ENCODE assay signal across 20 cellular contexts in genomic region chr22:24407884-24408283, GRCh38. TPM values are rescaled to one million over a fixed set of nuclear protein-coding genes. Genes with fewer than 3 reads are reported as not detected.
DNase-seq lines count a peak whose midpoint lies in the region; ATAC-seq and TF ChIP-seq lines count a peak whose summit lies in the region.
"Had no signal": no experiment of that assay in that cellular context is flagged by ENCODE, and none has a peak within 500 bp of the region (broad histone marks: within the 10 kb centered on the region; RNA-seq: fewer than 3 reads in every experiment).

No MANE protein-coding gene starts in this region.

- peaks cover 2% of the 10 kb centered on the region for H3F3A ChIP-seq in SK-N-SH (replicated peaks; ENCODE audit: insufficient read depth)

- peaks cover 48% of the 10 kb centered on the region for H3K79me2 ChIP-seq in SK-N-SH (ENCODE audit: insufficient read depth)

- no peaks in the 10 kb centered on the region for H3K9me3 Mint-ChIP-seq in CD4-positive, alpha-beta memory T cell
- H3K9me3 Mint-ChIP-seq in natural killer cell: no peaks in the 10 kb centered on the region

- H3K4me2 ChIP-seq in SK-N-SH: no peak overlapping the region

- peaks cover 8 to 24% (median 16%) of the 10 kb centered on the region in 4 donors for H3K4me1 Mint-ChIP-seq in CD4-positive, alpha-beta memory T cell
- H3K4me1 Mint-ChIP-seq in natural killer cell: peaks cover 34 to 40% of the 10 kb centered on the region in 2 donors

- ATAC-seq in SK-N-SH treated with all-trans-retinoic acid at 6 μM for 48 hours (no peak), natural killer cell (peak in 1 of 3 donors; percentile 30), HG02885 (IDR thresholded peaks at IDR 0.05; ENCODE audit: poor library complexity, unreplicated experiment) (no peak)
- ATAC-seq: gastroesophageal sphincter, left lung had no signal

- H3K36me3 ChIP-seq in SK-N-SH (replicated peaks in 1 of 2; ENCODE audit: control insufficient read depth in 1 of 2, insufficient read depth in 2 of 2, low read length in 1 of 2) (peaks cover 18 to 28% of the 10 kb centered on the region in 2 experiments), adrenal gland (replicated peaks in 1 of 2) (peaks cover 0 to 5% of the 10 kb centered on the region in 2 donors)
- peaks cover 14% of the 10 kb centered on the region for H3K36me3 ChIP-seq in CD4-positive, alpha-beta memory T cell (ENCODE audit: insufficient read depth, low read length)

- TF ChIP-seq CTCF in SK-N-SH (IDR thresholded peaks at IDR 0.05) (no peak), adrenal gland (IDR thresholded peaks at IDR 0.05) (no peak), natural killer cell (IDR thresholded peaks at IDR 0.05) (no peak)

- no peak for TF ChIP-seq EP300 in SK-N-SH (IDR thresholded peaks at IDR 0.05; ENCODE audit: borderline replicate concordance in 1 of 2, low read depth in 1 of 2, low read length in 1 of 2)

- DNase-seq in SK-N-SH (peak; percentile 19), adrenal gland (peak in 2 of 7 donors; percentile 5 to 6), natural killer cell (no peak), posterior vena cava (ENCODE audit: low spot score) (no peak), DMS 273 treated with DMSO at 0.1 percent for 48 hours (lab: John Stamatoyannopoulos, UW) (no peak)
- no peak for DNase-seq in CD4-positive, alpha-beta memory T cell
- DNase-seq: GM23248; KBM-7; left lung; NCI-H1092; NCI-H2081 treated with DMSO at 0.1 percent for 48 hours; NCI-H510A treated with DMSO at 0.1 percent for 48 hours; SHP77 treated with DMSO at 0.1 percent for 48 hours; stimulated activated CD4-positive, alpha-beta T cell treated with anti-CD3 and anti-CD28 coated beads, Interleukin-12 subunit alpha, Interleukin-12 subunit beta, amount 100 ng/mL, for 4 hours; stimulated activated naive CD4-positive, alpha-beta T cell treated with Interleukin-2 at 50 U/mL for 16 hours; transverse colon had no signal

- no peak overlapping the region for H3K9ac ChIP-seq in SK-N-SH
- H3K9ac ChIP-seq: GM23248 had no signal

- TF ChIP-seq RAD21 in SK-N-SH (IDR thresholded peaks at IDR 0.05; ENCODE audit: low read length): no peak

- peak overlapping the region in 5 of 7 donors; percentile 37 to 88 (median 77) for H3K27ac Mint-ChIP-seq in CD4-positive, alpha-beta memory T cell
- H3K27ac Mint-ChIP-seq in natural killer cell: peak overlapping the region; percentile 29 to 63

- CTCF ChIA-PET in SK-N-SH (lab: Yijun Ruan, JAX): interaction anchor here (0.8 to 2.4 kb wide), 7 partner anchors 9 to 119 kb away, joined by 3 to 21 read pairs (median 4); no protein-coding TSS in a partner anchor
- CTCF ChIA-PET in CD4-positive, alpha-beta memory T cell (lab: Charles Lee; ENCODE audit: partially characterized antibody): no interaction called here

- H3K9me2 ChIP-seq in SK-N-SH: no peaks in the 10 kb centered on the region

- H3K27ac ChIP-seq in SK-N-SH (ENCODE audit: low read depth in 2 of 2, low read length in 1 of 2): peak overlapping the region in 1 of 2 experiments; percentile 96; a peak in 2 of 4 replicates
- H3K27ac ChIP-seq in CD4-positive, alpha-beta memory T cell (ENCODE audit: low read depth, low read length): no peak overlapping the region
- peak overlapping the region in 3 of 5 donors; percentile 16 to 66 (median 62) for H3K27ac ChIP-seq in adrenal gland
- H3K27ac ChIP-seq: 22Rv1, gastroesophageal sphincter, GM23248, transverse colon had no signal

- H3K27me3 ChIP-seq in SK-N-SH (ENCODE audit: insufficient read depth) (no peaks in the 10 kb centered on the region), adrenal gland (no peaks in the 10 kb centered on the region)
- no peaks in the 10 kb centered on the region for H3K27me3 ChIP-seq in CD4-positive, alpha-beta memory T cell (ENCODE audit: insufficient read depth, low read length)
- H3K27me3 ChIP-seq: gastroesophageal sphincter, left lung, transverse colon had no signal

- 100% methylated on average over 4 of the region's 4 CpGs for WGBS in SK-N-SH (ENCODE audit: low lambda C conversion rate)
- 71 to 82% (median 78%) methylated on average over 4 of the region's 4 CpGs for WGBS in adrenal gland, 4 donors

- no peaks in the 10 kb centered on the region for H3K27me3 Mint-ChIP-seq in CD4-positive, alpha-beta memory T cell
- H3K27me3 Mint-ChIP-seq in natural killer cell (ENCODE audit: low read depth in 2 of 2): no peaks in the 10 kb centered on the region

- H3K9me3 ChIP-seq in SK-N-SH: no peaks in the 10 kb centered on the region
- no peaks in the 10 kb centered on the region for H3K9me3 ChIP-seq in CD4-positive, alpha-beta memory T cell (ENCODE audit: control insufficient read depth in 1 of 2, low read length in 2 of 2)
- H3K9me3 ChIP-seq in adrenal gland (replicated peaks in 1 of 3): no peaks in the 10 kb centered on the region
- H3K9me3 ChIP-seq: gastroesophageal sphincter, left lung, transverse colon had no signal

- peaks cover 12% of the 10 kb centered on the region for H4K20me1 ChIP-seq in SK-N-SH (ENCODE audit: insufficient read depth)

- H3K36me3 Mint-ChIP-seq in CD4-positive, alpha-beta memory T cell: peaks cover 9 to 42% of the 10 kb centered on the region in 2 donors
- no peaks in the 10 kb centered on the region for H3K36me3 Mint-ChIP-seq in natural killer cell

- TF ChIP-seq POLR2A in adrenal gland (IDR thresholded peaks at IDR 0.05): no peak

- POLR2A ChIA-PET in SK-N-SH (lab: Yijun Ruan, JAX): interaction anchor here (0.7 to 3.1 kb wide), 8 partner anchors 9 to 85 kb away, joined by 3 to 16 read pairs (median 8); partner anchors contain the start of gene ADORA2A
- POLR2A ChIA-PET in CD4-positive, alpha-beta memory T cell (lab: Charles Lee; ENCODE audit: partially characterized antibody): no interaction called here

- H3K4me1 ChIP-seq in SK-N-SH (ENCODE audit: control insufficient read depth in 1 of 2, insufficient read depth in 2 of 2, low read depth in 1 of 2, low read length in 1 of 2) (peaks cover 13 to 65% of the 10 kb centered on the region in 2 experiments), adrenal gland (replicated peaks in 1 of 2) (peaks cover 20 to 57% of the 10 kb centered on the region in 2 donors)
- H3K4me1 ChIP-seq in CD4-positive, alpha-beta memory T cell (ENCODE audit: insufficient read depth, low read length): peaks cover 10% of the 10 kb centered on the region

- intact Hi-C loops in CD4-positive, alpha-beta memory T cell (cut with micrococcal nuclease): no loop called here
- intact Hi-C loops in adrenal gland (cut with DNase I): no loop called here
- intact Hi-C loops in natural killer cell (cut with micrococcal nuclease): no loop called here
- intact Hi-C loops in posterior vena cava (cut with DNase I): loop anchor here in 1 of 2 donors (2.0 kb wide), 1 partner anchor 47 kb away; no protein-coding TSS in a partner anchor

- H3K4me3 ChIP-seq in SK-N-SH (ENCODE audit: low read depth in 2 of 2, low read length in 1 of 2): no peak overlapping the region
- H3K4me3 ChIP-seq in CD4-positive, alpha-beta memory T cell (ENCODE audit: low read length in 2 of 2): no peak overlapping the region
- H3K4me3 ChIP-seq in adrenal gland: no peak overlapping the region
- H3K4me3 ChIP-seq: gastroesophageal sphincter, GM23248, left lung, transverse colon had no signal

- H3K4me3 Mint-ChIP-seq in CD4-positive, alpha-beta memory T cell: no peak overlapping the region
- peak overlapping the region; percentile 52 for H3K4me3 Mint-ChIP-seq in natural killer cell

- no peak overlapping the region for H2AFZ ChIP-seq in SK-N-SH (ENCODE audit: low read depth)
- H2AFZ ChIP-seq: GM23248 had no signal

TF ChIP-seq in SK-N-SH, 30 proteins besides CTCF, POLR2A, EP300 and RAD21 (continues in another document):
- TF ChIP-seq RXRA (IDR thresholded peaks at IDR 0.05; ENCODE audit: borderline replicate concordance, low read depth) (no peak), FOSL2 (IDR thresholded peaks at IDR 0.05; ENCODE audit: borderline replicate concordance, low read depth) (no peak), MAX (IDR thresholded peaks at IDR 0.05; ENCODE audit: low read depth) (no peak), GATA2 (CRISPR knock-in tag; IDR thresholded peaks at IDR 0.05) (no peak), MEF2A (IDR thresholded peaks at IDR 0.05; ENCODE audit: borderline replicate concordance, low read depth) (no peak), NRF1 (IDR thresholded peaks at IDR 0.05; ENCODE audit: low read depth, low read length) (no peak), NFIC (IDR thresholded peaks at IDR 0.05; ENCODE audit: borderline replicate concordance) (no peak), EZH2phosphoT487 (IDR thresholded peaks at IDR 0.05; ENCODE audit: borderline replicate concordance, low read depth) (no peak)

TF ChIP-seq in SK-N-SH treated with all-trans-retinoic acid at 6 μM for 48 hours, 23 proteins besides CTCF, POLR2A, EP300 and RAD21 (continues in another document):
- TF ChIP-seq GLIS3 (CRISPR knock-in tag; IDR thresholded peaks at IDR 0.05): no peak
- no peak for TF ChIP-seq PPARA (CRISPR knock-in tag; IDR thresholded peaks at IDR 0.05; ENCODE audit: borderline replicate concordance)
- no peak for TF ChIP-seq ZNF8 (CRISPR knock-in tag; IDR thresholded peaks at IDR 0.05)
- no peak for TF ChIP-seq RARB (CRISPR knock-in tag; IDR thresholded peaks at IDR 0.05)
- no peak for TF ChIP-seq ZC3H10 (CRISPR knock-in tag; IDR thresholded peaks at IDR 0.05)
- no peak for TF ChIP-seq ISL1 (CRISPR knock-in tag; IDR thresholded peaks at IDR 0.05)
- TF ChIP-seq ZFP3 (CRISPR knock-in tag; IDR thresholded peaks at IDR 0.05): no peak
- TF ChIP-seq ZNF565 (CRISPR knock-in tag; conservative IDR thresholded peaks at IDR 0.05; ENCODE audit: low read depth): no peak
- no peak for TF ChIP-seq BACH2 (CRISPR knock-in tag; IDR thresholded peaks at IDR 0.05; ENCODE audit: borderline replicate concordance)

RNA-seq across cellular contexts. Expression of gene ADORA2A, which starts 19.5 kb away (rescaled TPM):
- polyA plus RNA-seq in SK-N-SH (2012; rRNA removed) (9.3 and 12.0 TPM in 2 replicates), adrenal gland (1 to 10 TPM; 2.9 to 8.5 (median 3.9) TPM)
- polyA plus RNA-seq in SK-N-SH (2012; cell fraction: cytosol; rRNA removed): 5.1 and 9.7 TPM in 2 replicates
- polyA plus RNA-seq in SK-N-SH (2012; cell fraction: nucleus; rRNA removed): 22.5 and 26.1 TPM in 2 replicates
- total RNA-seq in CD4-positive, alpha-beta memory T cell: 10 to 100 TPM; 34.5 to 35.0 TPM
- 10 to 100 TPM; 66.7 to 74.7 TPM for polyA plus RNA-seq in CD4-positive, alpha-beta memory T cell
- total RNA-seq in adrenal gland (10 to 100 TPM in 4 of 8 donors, 1 to 10 TPM in 4; 5.1 to 16.4 (median 8.5) TPM), natural killer cell (10 to 100 TPM; 11.0 to 15.0 (median 11.7) TPM), posterior vena cava (1 to 10 TPM; 1.9 to 2.6 TPM)
